In the genomic region with DNA sequence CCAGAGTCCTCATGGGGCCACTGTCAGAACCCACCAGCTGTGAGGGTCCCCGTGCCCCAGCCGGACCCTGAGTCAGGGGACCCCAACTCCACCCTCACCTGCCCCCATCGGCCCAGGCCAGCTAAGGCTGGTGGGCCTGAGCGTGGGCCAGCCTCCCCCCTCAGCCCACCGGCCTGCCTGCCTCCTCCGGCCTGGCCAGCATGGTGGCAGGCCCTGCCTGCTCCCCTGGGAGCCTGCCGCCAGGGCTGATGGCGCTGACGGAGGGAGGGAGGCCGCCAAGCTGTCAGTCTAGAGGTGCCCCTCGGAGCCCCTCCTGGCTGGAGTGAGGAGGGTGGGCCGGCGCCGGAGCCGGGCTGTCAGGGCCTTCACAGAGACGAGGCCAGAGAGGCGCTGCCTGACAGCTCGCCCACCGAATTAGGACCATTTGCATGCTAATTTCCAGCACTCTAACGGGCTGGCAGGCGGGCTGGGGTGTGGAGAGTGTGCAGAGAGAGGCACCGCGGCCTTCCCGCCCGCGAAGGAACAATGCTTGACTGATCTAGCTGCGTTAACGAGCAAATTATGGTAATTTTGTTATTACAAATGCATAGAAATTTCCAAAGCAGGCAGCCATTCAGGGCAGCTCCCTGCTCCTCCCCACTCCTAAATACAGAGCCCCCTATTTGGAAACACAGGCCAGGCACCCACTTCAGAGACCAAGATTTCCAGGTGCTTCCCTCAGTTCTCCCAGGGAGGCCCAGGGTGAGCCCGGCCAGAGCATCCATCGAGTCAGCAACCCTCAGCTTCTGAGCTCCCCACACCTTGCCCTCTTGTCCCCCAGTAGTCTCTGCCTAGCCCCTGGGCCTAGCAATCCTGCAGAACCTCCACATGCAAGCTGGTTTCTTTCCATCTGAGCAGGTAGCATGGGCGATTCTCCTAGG, we compare ENCODE assay signal across 18 cellular contexts.
A peak's percentile ranks its signal among the peaks of the same experiment; 100 is the strongest.
DNase-seq lines count a peak whose midpoint lies in the region; ATAC-seq, FAIRE-seq and TF ChIP-seq lines count a peak whose summit lies in the region.
"Had no signal": no experiment of that assay in that cellular context is flagged by ENCODE, and none has a peak within 500 bp of the region (broad histone marks: within the 10 kb centered on the region; RNA-seq: fewer than 3 reads in every experiment).

No MANE protein-coding gene starts in this region.

- H3K4me1 ChIP-seq in OCI-LY7 (ENCODE audit: insufficient read depth, low read length, poor library complexity, severe bottlenecking) (peaks cover 30% of the 10 kb centered on the region), kidney (ENCODE audit: control insufficient read depth in 1 of 2, insufficient read depth in 1 of 2, low read depth in 1 of 2, low read length in 2 of 2) (no peaks in the 10 kb centered on the region)

- H3K4me3 ChIP-seq in OCI-LY7 (ENCODE audit: low read depth, low read length, poor library complexity, severe bottlenecking), result peak overlapping the region; percentile 35
- H3K4me3 ChIP-seq in kidney (ENCODE audit: low read length in 2 of 2), result no peak overlapping the region
- H3K4me3 ChIP-seq: cardiac muscle cell had no signal

- peak overlapping the region; percentile 21; the same call in 1 of the 2 replicates for H2AFZ ChIP-seq in OCI-LY7 (ENCODE audit: low read length)

- FAIRE-seq in kidney (lab: Jason Lieb, UNC), result no peak

- no peak for TF ChIP-seq CTCF in OCI-LY7 (conservative IDR thresholded peaks at IDR 0.05; ENCODE audit: low read length)
- TF ChIP-seq CTCF in kidney (IDR thresholded peaks at IDR 0.05; ENCODE audit: borderline replicate concordance, extremely low read depth, insufficient read depth), result no peak

- no peaks in the 10 kb centered on the region for H3K9me3 Mint-ChIP-seq in stimulated activated memory B cell treated with anti-CD40 and anti-IgM and Interleukin-4, amounts not matched to agents 10 μg/mL and 1 μg/mL and 100 μg/mL, for 72 hours
- H3K9me3 Mint-ChIP-seq: CD4-positive, CD25-positive, alpha-beta regulatory T cell had no signal

- CTCF ChIA-PET in OCI-LY7 (lab: Charles Lee; ENCODE audit: unreplicated experiment), result no interaction called here

- no peak overlapping the region for H3K9ac ChIP-seq in kidney (ENCODE audit: low read length in 2 of 2)

- H3K9me3 ChIP-seq in OCI-LY7 (ENCODE audit: low read length), result no peaks in the 10 kb centered on the region
- H3K9me3 ChIP-seq in kidney (ENCODE audit: control insufficient read depth in 1 of 2, low read length in 2 of 2), result no peaks in the 10 kb centered on the region

- BruUV-seq in OCI-LY7 (replicated peaks; lab: Mats Ljungman, UMichigan), result no TSS peak

- H3K4me2 ChIP-seq in OCI-LY7 (ENCODE audit: low read length), result peak overlapping the region; percentile 66

- DNase-seq in NCI-H748 (lab: John Stamatoyannopoulos, UW; ENCODE audit: unreplicated experiment) (peak; percentile 32), NCI-H748 treated with DMSO at 0.1 percent for 48 hours (lab: John Stamatoyannopoulos, UW) (no peak), OCI-LY7 (ENCODE audit: low spot score) (peak; percentile 81), kidney (peak; percentile 42), T-helper 2 cell (no peak)
- DNase-seq: activated CD4-positive, alpha-beta T cell treated with anti-CD3 and anti-CD28 coated beads for 48 hours; activated CD8-positive, alpha-beta memory T cell treated with anti-CD3 and anti-CD28 coated beads, Interleukin-2, amount 50 U/mL, for 48 hours; activated effector memory CD4-positive, alpha-beta T cell treated with anti-CD3 and anti-CD28 coated beads, Interleukin-2, amount 50 U/mL, for 16 hours; CD4-positive, CD25-positive, alpha-beta regulatory T cell; GOT3; NCI-H2081; NCI-H82; stimulated activated CD4-positive, alpha-beta T cell treated with anti-CD3 and anti-CD28 coated beads, Interleukin-12 subunit alpha, Interleukin-12 subunit beta, amount 100 ng/mL, for 4 hours had no signal

- peaks cover 59% of the 10 kb centered on the region for H3K36me3 ChIP-seq in OCI-LY7 (ENCODE audit: insufficient read depth, low read length)
- no peaks in the 10 kb centered on the region for H3K36me3 ChIP-seq in kidney (ENCODE audit: control insufficient read depth in 1 of 2, insufficient read depth in 2 of 2, low read length in 2 of 2)
- H3K36me3 ChIP-seq: cardiac muscle cell had no signal

- H3K27ac Mint-ChIP-seq in stimulated activated memory B cell treated with anti-CD40 and anti-IgM and Interleukin-4, amounts not matched to agents 10 μg/mL and 1 μg/mL and 100 μg/mL, for 72 hours, result peak overlapping the region; percentile 80
- H3K27ac Mint-ChIP-seq: CD4-positive, CD25-positive, alpha-beta regulatory T cell had no signal

- H3K27ac ChIP-seq in OCI-LY7 (ENCODE audit: low read depth, low read length, poor library complexity, severe bottlenecking) (peak overlapping the region; percentile 68), kidney (ENCODE audit: low read depth in 2 of 2, low read length in 2 of 2) (no peak overlapping the region)
- H3K27ac ChIP-seq: cardiac muscle cell, HL-60 had no signal

- H3K79me2 ChIP-seq in OCI-LY7 (ENCODE audit: insufficient read depth, low read depth, low read length), result no peaks in the 10 kb centered on the region

- intact Hi-C loops in OCI-LY7 (cut with micrococcal nuclease; ENCODE audit: unreplicated experiment), result no loop called here
- intact Hi-C loops in kidney (cut with DNase I), result no loop called here

- peaks cover 67% of the 10 kb centered on the region for H3K36me3 Mint-ChIP-seq in stimulated activated memory B cell treated with anti-CD40 and anti-IgM and Interleukin-4, amounts not matched to agents 10 μg/mL and 1 μg/mL and 100 μg/mL, for 72 hours
- H3K36me3 Mint-ChIP-seq: CD4-positive, CD25-positive, alpha-beta regulatory T cell had no signal

- peak overlapping the region; percentile 1 for H3K4me3 Mint-ChIP-seq in stimulated activated memory B cell treated with anti-CD40 and anti-IgM and Interleukin-4, amounts not matched to agents 10 μg/mL and 1 μg/mL and 100 μg/mL, for 72 hours
- H3K4me3 Mint-ChIP-seq: CD4-positive, CD25-positive, alpha-beta regulatory T cell had no signal

- POLR2A ChIA-PET in OCI-LY7 (lab: Charles Lee), result interaction anchor here (1.0 to 1.2 kb wide), 2 partner anchors 30 to 328 kb away, joined by 3 to 4 read pairs; no protein-coding TSS in a partner anchor

- peaks cover 75% of the 10 kb centered on the region for H3K4me1 Mint-ChIP-seq in stimulated activated memory B cell treated with anti-CD40 and anti-IgM and Interleukin-4, amounts not matched to agents 10 μg/mL and 1 μg/mL and 100 μg/mL, for 72 hours
- H3K4me1 Mint-ChIP-seq: CD4-positive, CD25-positive, alpha-beta regulatory T cell had no signal

- no peaks in the 10 kb centered on the region for H3K27me3 Mint-ChIP-seq in stimulated activated memory B cell treated with anti-CD40 and anti-IgM and Interleukin-4, amounts not matched to agents 10 μg/mL and 1 μg/mL and 100 μg/mL, for 72 hours
- H3K27me3 Mint-ChIP-seq: CD4-positive, CD25-positive, alpha-beta regulatory T cell had no signal

- no peaks in the 10 kb centered on the region for H4K20me1 ChIP-seq in OCI-LY7 (ENCODE audit: insufficient read depth, low read length)

- H3K9me2 ChIP-seq in OCI-LY7 (ENCODE audit: insufficient read depth, low read length), result no peaks in the 10 kb centered on the region

- peak; percentile 71 for ATAC-seq in stimulated activated memory B cell treated with anti-CD40 and anti-IgM and Interleukin-4, amounts not matched to agents 10 μg/mL and 1 μg/mL and 100 μg/mL, for 72 hours
- no peak for ATAC-seq in HG02840 (IDR thresholded peaks at IDR 0.05; ENCODE audit: low FRiP score, unreplicated experiment)
- ATAC-seq in HG03571 (IDR thresholded peaks at IDR 0.05; ENCODE audit: unreplicated experiment), result no peak

Comparison
In these comparisons a context has a peak if more than half of its experiments do, and no peak if none do; other contexts are left out.
1. DNase-seq: peak in NCI-H748 (single experiment), OCI-LY7 (single experiment) and kidney (single experiment); none in NCI-H748 treated with DMSO at 0.1 percent for 48 hours (single experiment) and T-helper 2 cell (0 of 5).